Comparison of ENCODE assay signal across 20 cellular contexts in the genomic region with DNA sequence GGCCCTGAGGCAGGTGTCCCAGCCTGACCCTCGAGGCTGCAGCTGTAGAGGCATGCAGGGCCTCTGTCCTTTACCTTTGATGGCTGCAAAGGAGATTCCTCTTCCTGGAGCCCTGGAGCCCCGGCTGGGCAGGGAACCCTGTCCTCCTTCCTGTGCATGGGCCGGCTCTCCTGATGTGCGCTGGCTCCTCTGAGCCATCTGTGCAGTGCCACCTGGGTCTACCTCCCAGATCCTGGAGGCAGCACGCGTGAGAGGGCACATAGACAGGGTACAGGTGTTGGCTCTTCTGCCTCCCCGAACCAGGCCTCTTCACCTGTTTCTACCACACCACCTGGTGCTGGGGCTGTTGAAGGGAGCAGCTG.
DNase-seq lines count a peak whose midpoint lies in the region; ATAC-seq and TF ChIP-seq lines count a peak whose summit lies in the region.
"Had no signal": no experiment of that assay in that cellular context is flagged by ENCODE, and none has a peak within 500 bp of the region (broad histone marks: within the 10 kb centered on the region; RNA-seq: fewer than 3 reads in every experiment).

No MANE protein-coding gene starts in this region.

- no peaks in the 10 kb centered on the region for H3K27me3 Mint-ChIP-seq in Calu3 (ENCODE audit: unreplicated experiment)
- H3K27me3 Mint-ChIP-seq: CD4-positive, alpha-beta T cell had no signal

- H3K4me1 ChIP-seq in prostate gland (replicated peaks) = no peaks in the 10 kb centered on the region
- H3K4me1 ChIP-seq: left lung, right atrium auricular region, tibial artery had no signal

- no peaks in the 10 kb centered on the region for H3K36me3 ChIP-seq in prostate gland
- H3K36me3 ChIP-seq: adrenal gland, cardiac muscle cell had no signal

- H3K9me3 ChIP-seq in prostate gland = no peaks in the 10 kb centered on the region
- H3K9me3 ChIP-seq: adrenal gland, esophagus muscularis mucosa, left lung, neutrophil, right atrium auricular region, SK-N-SH, tibial artery had no signal

- peaks cover 5% of the 10 kb centered on the region for H3K36me3 Mint-ChIP-seq in Calu3 (ENCODE audit: insufficient read depth, unreplicated experiment)

- no peak overlapping the region for H3K4me3 Mint-ChIP-seq in Calu3 (ENCODE audit: low read depth, unreplicated experiment)
- H3K4me3 Mint-ChIP-seq: CD4-positive, alpha-beta T cell had no signal

- no TSS peak for BruUV-seq in Calu3 (replicated peaks; lab: Mats Ljungman, UMichigan)

- DNase-seq in Calu3 (no peak), NCI-H1436 treated with DMSO at 0.1 percent for 48 hours (lab: John Stamatoyannopoulos, UW) (peak; percentile 49), NCI-H510A treated with DMSO at 0.1 percent for 48 hours (lab: John Stamatoyannopoulos, UW) (peak; percentile 98), mesenteric fat pad (ENCODE audit: low spot score) (no peak), epidermal melanocyte (ENCODE audit: insufficient read length, low spot score) (no peak), prostate gland (ENCODE audit: low spot score) (no peak)
- DNase-seq in activated CD8-positive, alpha-beta memory T cell treated with anti-CD3 and anti-CD28 coated beads for 24 hours = no peak
- DNase-seq: activated effector memory CD4-positive, alpha-beta T cell treated with Interleukin-2 at 50 U/mL for 16 hours; CD4-positive, alpha-beta T cell; left lung; NCI-H526; SK-N-SH; stimulated activated naive CD4-positive, alpha-beta T cell; tibial artery had no signal

- peak overlapping the region; percentile 21 for H3K27ac Mint-ChIP-seq in Calu3 (ENCODE audit: unreplicated experiment)
- H3K27ac Mint-ChIP-seq: CD4-positive, alpha-beta T cell had no signal

- TF ChIP-seq CTCF in Calu3 (IDR thresholded peaks at IDR 0.05; ENCODE audit: unreplicated experiment) (no peak), prostate gland (IDR thresholded peaks at IDR 0.05) (no peak)

- no peaks in the 10 kb centered on the region for H3K9me3 Mint-ChIP-seq in Calu3 (ENCODE audit: low read depth, unreplicated experiment)
- H3K9me3 Mint-ChIP-seq: CD4-positive, alpha-beta T cell had no signal

- H3K4me1 Mint-ChIP-seq in Calu3 (ENCODE audit: low read depth, unreplicated experiment) = peaks cover 42% of the 10 kb centered on the region

- peak; percentile 8 for ATAC-seq in esophagus mucosa
- ATAC-seq: left lung had no signal

- H3K4me3 ChIP-seq in prostate gland = no peak overlapping the region
- H3K4me3 ChIP-seq: adrenal gland, cardiac muscle cell, esophagus muscularis mucosa, left lung, right atrium auricular region, tibial artery had no signal

- no peak for TF ChIP-seq POLR2A in prostate gland (IDR thresholded peaks at IDR 0.05)

- intact Hi-C loops in Calu3 (cut with micrococcal nuclease; ENCODE audit: unreplicated experiment) = no loop called here
- intact Hi-C loops in prostate gland (cut with DNase I) = no loop called here

- CTCF ChIA-PET in Calu3 (lab: Charles Lee) = no interaction called here

- WGBS in prostate gland = 59% methylated on average over 7 of the region's 7 CpGs

- no peaks in the 10 kb centered on the region for H3K27me3 ChIP-seq in prostate gland (replicated peaks; ENCODE audit: insufficient read depth)
- H3K27me3 ChIP-seq: adrenal gland, cardiac muscle cell, esophagus muscularis mucosa, left lung, neutrophil, right atrium auricular region, tibial artery had no signal

- H3K27ac ChIP-seq in prostate gland = no peak overlapping the region
- H3K27ac ChIP-seq: cardiac muscle cell, esophagus muscularis mucosa, left lung, neutrophil, right atrium auricular region, tibial artery had no signal

Comparison
In these comparisons a context has a peak if more than half of its experiments do, and no peak if none do; other contexts are left out.
1. DNase-seq: peak in NCI-H1436 treated with DMSO at 0.1 percent for 48 hours (single experiment) and NCI-H510A treated with DMSO at 0.1 percent for 48 hours (single experiment); none in Calu3 (single experiment), mesenteric fat pad (single experiment), activated CD8-positive, alpha-beta memory T cell treated with anti-CD3 and anti-CD28 coated beads for 24 hours (single experiment), epidermal melanocyte (single experiment) and prostate gland (single experiment).